Comparison of ENCODE assay signal across 19 cellular contexts in the genomic region with DNA sequence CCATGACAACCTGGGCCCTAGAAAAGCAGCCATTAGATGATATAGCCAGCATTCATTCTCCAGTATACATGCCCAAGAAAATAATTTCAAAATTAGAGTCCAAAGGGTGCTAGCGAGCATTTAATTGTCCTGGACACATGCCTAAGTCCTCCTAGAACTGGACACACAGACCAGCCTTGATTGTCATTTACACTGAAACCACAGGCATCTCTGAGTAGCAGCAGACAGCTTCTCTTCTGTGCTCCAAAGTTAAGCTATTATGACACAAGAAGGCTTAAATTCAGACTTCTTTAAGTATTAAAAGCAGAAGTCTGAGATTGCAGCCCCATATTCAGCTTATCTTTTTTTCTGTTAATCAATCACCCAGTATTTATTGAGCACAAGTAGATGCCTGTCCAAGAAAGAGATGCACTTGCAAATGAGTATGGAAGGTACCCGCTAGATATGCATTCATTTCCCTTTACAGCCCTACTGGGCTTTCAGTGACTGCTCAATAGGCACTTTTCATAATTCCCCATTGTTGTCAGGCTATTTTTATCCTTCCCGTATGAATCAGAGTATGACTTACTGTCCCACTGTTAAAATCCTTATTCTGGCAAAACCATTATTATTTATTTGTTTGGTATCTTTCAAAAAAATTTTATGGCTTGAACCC.
DNase-seq lines count a peak whose midpoint lies in the region; ATAC-seq and TF ChIP-seq lines count a peak whose summit lies in the region.
"Had no signal": no experiment of that assay in that cellular context is flagged by ENCODE, and none has a peak within 500 bp of the region (broad histone marks: within the 10 kb centered on the region; RNA-seq: fewer than 3 reads in every experiment).

No MANE protein-coding gene starts in this region.

- no peaks in the 10 kb centered on the region for H3K27me3 ChIP-seq in osteoblast (ENCODE audit: insufficient read depth, low read length)
- H3K27me3 ChIP-seq in CD4-positive, alpha-beta memory T cell (ENCODE audit: insufficient read depth, low read length): no peaks in the 10 kb centered on the region
- H3K27me3 ChIP-seq: BE2C, vagina had no signal

- POLR2A ChIA-PET in CD4-positive, alpha-beta memory T cell (lab: Charles Lee; ENCODE audit: partially characterized antibody): interaction anchor here (0.6 to 0.9 kb wide), 2 partner anchors 39 to 61 kb away, joined by 3 read pairs; no protein-coding TSS in a partner anchor

- no peaks in the 10 kb centered on the region for H3K79me2 ChIP-seq in osteoblast (ENCODE audit: insufficient read depth, low read length)

- H3K4me3 Mint-ChIP-seq in CD4-positive, alpha-beta memory T cell: no peak overlapping the region
- H3K4me3 Mint-ChIP-seq: activated CD4-positive, alpha-beta T cell treated with anti-CD3 and anti-CD28 coated beads, Interleukin-2, amount 10 ng/mL, durations not matched to agents 24 days and 14 days; naive B cell had no signal

- ATAC-seq in HG03196 (IDR thresholded peaks at IDR 0.05; ENCODE audit: unreplicated experiment): no peak
- ATAC-seq: lower lobe of right lung, Panc1 had no signal

- no peaks in the 10 kb centered on the region for H3K36me3 ChIP-seq in osteoblast (ENCODE audit: insufficient read depth, low read length)
- H3K36me3 ChIP-seq in CD4-positive, alpha-beta memory T cell (ENCODE audit: insufficient read depth, low read length): no peaks in the 10 kb centered on the region
- H3K36me3 ChIP-seq: BE2C, lower lobe of right lung, vagina had no signal

- peak overlapping the region in 1 of 7 donors; percentile 54 for H3K27ac Mint-ChIP-seq in CD4-positive, alpha-beta memory T cell
- H3K27ac Mint-ChIP-seq: activated CD4-positive, alpha-beta T cell treated with anti-CD3 and anti-CD28 coated beads, Interleukin-2, amount 10 ng/mL, durations not matched to agents 24 days and 14 days; naive B cell had no signal

- no peak overlapping the region for H3K27ac ChIP-seq in osteoblast (ENCODE audit: low read depth, low read length)
- no peak overlapping the region for H3K27ac ChIP-seq in CD4-positive, alpha-beta memory T cell (ENCODE audit: low read depth, low read length)
- H3K27ac ChIP-seq: KMS-11, lower lobe of right lung, vagina had no signal

- peaks cover 14% of the 10 kb centered on the region for H3K4me1 ChIP-seq in osteoblast (ENCODE audit: insufficient read depth, low read length)
- no peaks in the 10 kb centered on the region for H3K4me1 ChIP-seq in CD4-positive, alpha-beta memory T cell (ENCODE audit: insufficient read depth, low read length)
- H3K4me1 ChIP-seq: lower lobe of right lung, vagina had no signal

- H3K4me3 ChIP-seq in fibroblast of pulmonary artery (replicated peaks; ENCODE audit: low read depth, low read length) (no peak overlapping the region), osteoblast (ENCODE audit: insufficient read depth, low read length) (no peak overlapping the region)
- no peak overlapping the region for H3K4me3 ChIP-seq in CD4-positive, alpha-beta memory T cell (ENCODE audit: low read length in 2 of 2)
- H3K4me3 ChIP-seq: lower lobe of right lung, vagina had no signal

- H3K9me3 ChIP-seq in osteoblast (ENCODE audit: low read depth, low read length): no peaks in the 10 kb centered on the region
- no peaks in the 10 kb centered on the region for H3K9me3 ChIP-seq in CD4-positive, alpha-beta memory T cell (ENCODE audit: control insufficient read depth in 1 of 2, low read length in 2 of 2)
- H3K9me3 ChIP-seq: BE2C, lower lobe of right lung, vagina had no signal

- DNase-seq in GM03348 (ENCODE audit: low spot score): peak; percentile 45
- DNase-seq in NCI-H2227 (lab: John Stamatoyannopoulos, UW; ENCODE audit: unreplicated experiment): peak; percentile 4
- peak; percentile 26 for DNase-seq in fibroblast of pulmonary artery (ENCODE audit: low read depth)
- no peak for DNase-seq in osteoblast (ENCODE audit: insufficient read length, low spot score, missing footprints)
- no peak for DNase-seq in CD4-positive, alpha-beta memory T cell
- DNase-seq in effector CD4-positive, alpha-beta T cell: no peak
- DNase-seq: activated CD4-positive, alpha-beta T cell treated with anti-CD3 and anti-CD28 coated beads, Interleukin-2, amount 10 ng/mL, durations not matched to agents 24 days and 14 days; activated naive CD4-positive, alpha-beta T cell; aorta; BE2C; lower lobe of right lung; naive B cell; NCI-H1105; NCI-H774; posterior cingulate gyrus had no signal

- H3K36me3 Mint-ChIP-seq in CD4-positive, alpha-beta memory T cell: no peaks in the 10 kb centered on the region
- H3K36me3 Mint-ChIP-seq: naive B cell had no signal

- H2AFZ ChIP-seq in osteoblast (ENCODE audit: low read length): no peak overlapping the region

- H3K4me1 Mint-ChIP-seq in CD4-positive, alpha-beta memory T cell: peaks cover 8 to 33% (median 23%) of the 10 kb centered on the region in 4 donors

- H3K9me3 Mint-ChIP-seq in CD4-positive, alpha-beta memory T cell: no peaks in the 10 kb centered on the region
- H3K9me3 Mint-ChIP-seq: naive B cell had no signal

- H4K20me1 ChIP-seq in osteoblast (ENCODE audit: insufficient read depth, low read length): no peaks in the 10 kb centered on the region

- no peak for TF ChIP-seq CTCF in fibroblast of pulmonary artery (IDR thresholded peaks at IDR 0.05; ENCODE audit: low read length, missing control alignments)
- no peak for TF ChIP-seq CTCF in osteoblast (IDR thresholded peaks at IDR 0.05; ENCODE audit: extremely low read depth, low read depth, low read length)

- peak overlapping the region; percentile 47 for H3K4me2 ChIP-seq in osteoblast (ENCODE audit: insufficient read depth, low read length)
- H3K4me2 ChIP-seq: KMS-11 had no signal

- intact Hi-C loops in CD4-positive, alpha-beta memory T cell (cut with micrococcal nuclease): no loop called here

- H3K27me3 Mint-ChIP-seq in CD4-positive, alpha-beta memory T cell: peaks cover 0 to 5% of the 10 kb centered on the region in 2 donors

- CTCF ChIA-PET in CD4-positive, alpha-beta memory T cell (lab: Charles Lee; ENCODE audit: partially characterized antibody): interaction anchor here (1.2 to 1.8 kb wide), 2 partner anchors 96 to 359 kb away, joined by 3 to 4 read pairs; no protein-coding TSS in a partner anchor

Comparison
In these comparisons a context has a peak if more than half of its experiments do, and no peak if none do; other contexts are left out.
1. DNase-seq: peak in GM03348 (single experiment), NCI-H2227 (single experiment) and fibroblast of pulmonary artery (single experiment); none in osteoblast (single experiment), CD4-positive, alpha-beta memory T cell (0 of 5) and effector CD4-positive, alpha-beta T cell (single experiment).